In genomic region chr4:158253350-158253980, GRCh38 we compare ENCODE assay signal across 8 cellular contexts. TPM values are rescaled to one million over a fixed set of nuclear protein-coding genes. Genes with fewer than 3 reads are reported as not detected.
DNase-seq lines count a peak whose midpoint lies in the region; ATAC-seq, FAIRE-seq and TF ChIP-seq lines count a peak whose summit lies in the region.

No MANE protein-coding gene starts in this region.

- TF ChIP-seq CTCF in BE2C (IDR thresholded peaks at IDR 0.05; ENCODE audit: low read depth, low read length) (peak; percentile 84), WERI-Rb-1 (IDR thresholded peaks at IDR 0.05; ENCODE audit: low read depth, low read length) (peak; percentile 62), thoracic aorta (IDR thresholded peaks at IDR 0.05) (peak; percentile 65)

- H3K27ac ChIP-seq in WERI-Rb-1: no peak overlapping the region
- H3K27ac ChIP-seq in thoracic aorta: peak overlapping the region in 1 of 2 donors; percentile 58

- H3K9me3 ChIP-seq in BE2C (no peaks in the 10 kb centered on the region), WERI-Rb-1 (ENCODE audit: severe bottlenecking) (no peaks in the 10 kb centered on the region), thoracic aorta (no peaks in the 10 kb centered on the region)

- H3K4me3 ChIP-seq in BE2C (ENCODE audit: low read depth, low read length) (no peak overlapping the region), WERI-Rb-1 (ENCODE audit: low read depth, low read length) (no peak overlapping the region), thoracic aorta (no peak overlapping the region)

- DNase-seq in BE2C (peak; percentile 55), NCI-H1417 (lab: John Stamatoyannopoulos, UW) (peak; percentile 56 to 88 (median 62)), WERI-Rb-1 (peak; percentile 60), midbrain (lab: John Stamatoyannopoulos, UW) (peak; percentile 87), thoracic aorta (ENCODE audit: low spot score) (no peak)

- H3K27me3 ChIP-seq in BE2C (no peaks in the 10 kb centered on the region; the same call in 1 of the 2 replicates), WERI-Rb-1 (ENCODE audit: insufficient read depth, low read depth, severe bottlenecking) (no peaks in the 10 kb centered on the region), thoracic aorta (replicated peaks; ENCODE audit: insufficient read depth) (no peaks in the 10 kb centered on the region)

- ATAC-seq in GM18511 (IDR thresholded peaks at IDR 0.05; ENCODE audit: unreplicated experiment) (peak; percentile 79), HG02885 (IDR thresholded peaks at IDR 0.05; ENCODE audit: poor library complexity, unreplicated experiment) (peak; percentile 81), thoracic aorta (ENCODE audit: insufficient number of reproducible peaks, low FRiP score, low read depth) (peak; percentile 70)

- no peaks in the 10 kb centered on the region for H3K4me1 ChIP-seq in BE2C
- peaks cover 6 to 17% of the 10 kb centered on the region in 2 donors for H3K4me1 ChIP-seq in thoracic aorta (ENCODE audit: control insufficient read depth in 1 of 2, low read depth in 2 of 2)

- H3K36me3 ChIP-seq in BE2C (no peaks in the 10 kb centered on the region), WERI-Rb-1 (no peaks in the 10 kb centered on the region), thoracic aorta (no peaks in the 10 kb centered on the region)

- FAIRE-seq in endometrium (lab: Jason Lieb, UNC): peak; percentile 80

RNA-seq across cellular contexts. Expression of gene TMEM144, which starts 43.2 kb away (rescaled TPM):
- polyA plus RNA-seq in BE2C (2012; ENCODE audit: insufficient read depth, insufficient read length, low read depth): 0.31 TPM
- 10 to 100 TPM; 22.6 to 24.2 TPM for total RNA-seq in thoracic aorta
